26 cellular contexts compared by ENCODE assay signal in the genomic region with DNA sequence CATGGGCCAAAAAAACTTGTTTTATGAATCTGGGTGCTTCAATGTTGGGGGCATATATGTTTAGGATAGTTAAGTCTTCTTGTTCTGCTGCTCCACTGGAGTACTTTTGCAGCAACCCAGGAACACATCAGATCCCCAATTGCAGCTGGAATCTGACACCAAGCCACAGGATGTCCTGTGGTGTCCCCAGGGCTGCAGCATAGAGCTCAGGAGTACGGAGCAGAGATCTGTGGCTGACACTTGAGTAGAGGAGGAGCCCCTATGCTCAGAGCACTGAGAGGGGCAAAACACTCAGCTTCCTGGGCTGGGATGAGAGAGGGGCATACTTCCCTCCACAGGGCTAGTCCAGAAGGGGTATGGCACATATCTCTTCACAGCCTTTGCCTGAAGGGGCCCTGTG.
"Had no signal": no experiment of that assay in that cellular context is flagged by ENCODE, and none has a peak within 500 bp of the region (broad histone marks: within the 10 kb centered on the region; RNA-seq: fewer than 3 reads in every experiment).

No MANE protein-coding gene starts in this region.

- H3K27ac Mint-ChIP-seq: activated CD4-positive, alpha-beta T cell treated with anti-CD3 and anti-CD28 coated beads, Interleukin-2, amount 10 ng/mL, durations not matched to agents 7 days and 5 days; activated CD8-positive, alpha-beta T cell treated with anti-CD3 and anti-CD28 coated beads, Interleukin-2, amount 10 ng/mL, durations not matched to agents 7 days and 5 days; activated naive CD4-positive, alpha-beta T cell treated with anti-CD3 and anti-CD28 coated beads, Interleukin-2, amount 50 U/mL, for 24 hours; dendritic cell treated with granulocyte-macrophage colony-stimulating factor and Interleukin-4, amounts not matched to agents 40 ng/mL and 50 ng/mL, for 4 days; progenitor cell of endocrine pancreas; type B pancreatic cell had no signal

- H3K4me3 Mint-ChIP-seq: activated CD4-positive, alpha-beta T cell treated with anti-CD3 and anti-CD28 coated beads, Interleukin-2, amount 10 ng/mL, durations not matched to agents 7 days and 5 days; activated CD8-positive, alpha-beta T cell treated with anti-CD3 and anti-CD28 coated beads, Interleukin-2, amount 10 ng/mL, durations not matched to agents 7 days and 5 days; activated naive CD4-positive, alpha-beta T cell treated with anti-CD3 and anti-CD28 coated beads, Interleukin-2, amount 50 U/mL, for 24 hours; dendritic cell treated with granulocyte-macrophage colony-stimulating factor and Interleukin-4, amounts not matched to agents 40 ng/mL and 50 ng/mL, for 4 days; naive B cell; type B pancreatic cell had no signal

- H3K36me3 ChIP-seq: esophagus muscularis mucosa, sigmoid colon, thoracic aorta, vagina had no signal

- H3K4me3 ChIP-seq: body of pancreas, esophagus muscularis mucosa, hepatocyte, mucosa of descending colon, sigmoid colon, thoracic aorta, vagina had no signal

- H3K36me3 Mint-ChIP-seq: activated naive CD4-positive, alpha-beta T cell treated with anti-CD3 and anti-CD28 coated beads, Interleukin-2, amount 50 U/mL, for 24 hours; naive B cell; type B pancreatic cell had no signal

- H3K4me1 ChIP-seq: body of pancreas, esophagus muscularis mucosa, sigmoid colon, vagina had no signal

- H3K27me3 ChIP-seq: body of pancreas, hepatocyte, sigmoid colon, vagina had no signal

- H3K9me3 ChIP-seq: body of pancreas, esophagus muscularis mucosa, mucosa of descending colon, sigmoid colon, thoracic aorta, vagina had no signal

- H3K27me3 Mint-ChIP-seq: activated CD4-positive, alpha-beta T cell treated with anti-CD3 and anti-CD28 coated beads, Interleukin-2, amount 10 ng/mL, durations not matched to agents 7 days and 5 days; progenitor cell of endocrine pancreas; type B pancreatic cell had no signal

- ATAC-seq: activated CD4-positive, CD25-positive, alpha-beta regulatory T cell treated with anti-CD3 and anti-CD28 coated beads, Interleukin-2, amount 50 U/mL, for 24 hours; activated CD8-positive, alpha-beta T cell treated with anti-CD3 and anti-CD28 coated beads, Interleukin-2, amount 10 ng/mL, durations not matched to agents 7 days and 5 days; body of pancreas; left cardiac atrium; mucosa of descending colon had no signal

- H3K27ac ChIP-seq: body of pancreas, esophagus muscularis mucosa, hepatocyte, sigmoid colon, thoracic aorta, vagina had no signal

- H3K4me2 ChIP-seq: hepatocyte had no signal

- DNase-seq: activated CD4-positive, alpha-beta T cell treated with anti-CD3 and anti-CD28 coated beads, Interleukin-2, amount 10 ng/mL, durations not matched to agents 7 days and 5 days; activated CD8-positive, alpha-beta T cell treated with anti-CD3 and anti-CD28 coated beads, Interleukin-2, amount 10 ng/mL, durations not matched to agents 7 days and 5 days; activated gamma-delta T cell treated with Interleukin-2 at 50 U/mL for 16 hours; anterior cingulate cortex; body of pancreas; effector memory CD4-positive, alpha-beta T cell; glutamatergic neuron; islet precursor cell; left cardiac atrium; mesenchymal stem cell; mucosa of descending colon; naive B cell; retina; sigmoid colon; stimulated activated CD4-positive, alpha-beta T cell treated with anti-CD3 and anti-CD28 coated beads, Interleukin-2, amount 100 ng/mL, for 48 hours; stimulated activated CD8-positive, alpha-beta memory T cell treated with anti-CD3 and anti-CD28 coated beads, Interleukin-4, amount 100 ng/mL, for 48 hours; stimulated activated naive CD4-positive, alpha-beta T cell treated with Interleukin-2 at 50 U/mL for 16 hours had no signal

- H3K4me1 Mint-ChIP-seq: activated CD4-positive, alpha-beta T cell treated with anti-CD3 and anti-CD28 coated beads, Interleukin-2, amount 10 ng/mL, durations not matched to agents 7 days and 5 days; activated naive CD4-positive, alpha-beta T cell treated with anti-CD3 and anti-CD28 coated beads, Interleukin-2, amount 50 U/mL, for 24 hours; naive B cell had no signal

- H2AFZ ChIP-seq: hepatocyte had no signal

- H3K79me2 ChIP-seq: hepatocyte had no signal

- H3K9me3 Mint-ChIP-seq: activated CD4-positive, alpha-beta T cell treated with anti-CD3 and anti-CD28 coated beads, Interleukin-2, amount 10 ng/mL, durations not matched to agents 7 days and 5 days; dendritic cell treated with granulocyte-macrophage colony-stimulating factor and Interleukin-4, amounts not matched to agents 40 ng/mL and 50 ng/mL, for 4 days; type B pancreatic cell had no signal
